Comparison of ENCODE assay signal across 17 cellular contexts in genomic region chr12:31250179-31250578, GRCh38.
DNase-seq lines count a peak whose midpoint lies in the region; ATAC-seq and TF ChIP-seq lines count a peak whose summit lies in the region.
"Had no signal": no experiment of that assay in that cellular context is flagged by ENCODE, and none has a peak within 500 bp of the region (broad histone marks: within the 10 kb centered on the region; RNA-seq: fewer than 3 reads in every experiment).

No MANE protein-coding gene starts in this region.

- H3K27ac ChIP-seq in C4-2B (no peak overlapping the region), HCT116 (ENCODE audit: low read depth, low read length) (no peak overlapping the region), spleen (no peak overlapping the region)
- H3K27ac ChIP-seq: GM23248, HL-60 had no signal

- no peaks in the 10 kb centered on the region for H3K4me1 ChIP-seq in HCT116 (ENCODE audit: control insufficient read depth in 1 of 2, insufficient read depth in 2 of 2, low read length in 2 of 2)
- H3K4me1 ChIP-seq in spleen = no peaks in the 10 kb centered on the region
- H3K4me1 ChIP-seq: BE2C had no signal

- H3K4me1 Mint-ChIP-seq in WTC11 = peaks cover 14% of the 10 kb centered on the region
- no peaks in the 10 kb centered on the region for H3K4me1 Mint-ChIP-seq in endothelial cell (ENCODE audit: unreplicated experiment)

- H3K9ac ChIP-seq in HCT116 (ENCODE audit: low read length) = no peak overlapping the region
- H3K9ac ChIP-seq: GM23248 had no signal

- no peaks in the 10 kb centered on the region for H3K79me2 ChIP-seq in HCT116 (ENCODE audit: insufficient read depth, low read length)

- POLR2A ChIA-PET in HCT116 (lab: Charles Lee) = no interaction called here
- POLR2A ChIA-PET in WTC11 (lab: Charles Lee) = no interaction called here

- DNase-seq in HCT116 (ENCODE audit: low read depth, low spot score) (no peak), WTC11 (ENCODE audit: low spot score) (no peak), spleen (peak; percentile 64), endothelial cell (ENCODE audit: low spot score) (no peak)
- no peak for DNase-seq in effector CD4-positive, alpha-beta T cell
- DNase-seq: BE2C; CD8-positive, alpha-beta T cell; COR-L47; DMS153; DMS79 treated with DMSO at 0.1 percent for 48 hours; EL; GM23248; H7 had no signal

- no peaks in the 10 kb centered on the region for H3K36me3 ChIP-seq in HCT116 (ENCODE audit: control insufficient read depth in 1 of 2, insufficient read depth in 2 of 2, low read length in 2 of 2)
- H3K36me3 ChIP-seq in spleen = no peaks in the 10 kb centered on the region
- H3K36me3 ChIP-seq: BE2C had no signal

- 70 to 86% (median 77%) methylated on average over 6 of the region's 6 CpGs for WGBS in spleen, 5 donors

- no peaks in the 10 kb centered on the region for H4K20me1 ChIP-seq in HCT116 (ENCODE audit: insufficient read depth)

- H3K4me2 ChIP-seq in HCT116 (ENCODE audit: low read length) = no peak overlapping the region

- 0 out of 2 replicates have a peak, but pooled peaks cover 2% of the 10 kb centered on the region for H3K27me3 ChIP-seq in HCT116 (ENCODE audit: insufficient read depth, low read length)
- peaks cover 0 to 9% (median 0%) of the 10 kb centered on the region in 7 donors for H3K27me3 ChIP-seq in spleen (replicated peaks in 1 of 7)
- H3K27me3 ChIP-seq: BE2C had no signal

- TF ChIP-seq CTCF in C4-2B (conservative IDR thresholded peaks at IDR 0.05) = peak; percentile 3; the same call in 1 of the 2 replicates
- TF ChIP-seq CTCF in HCT116 (IDR thresholded peaks at IDR 0.05 in 2 of 3, conservative IDR thresholded peaks at IDR 0.05 in 1 of 3; ENCODE audit: borderline replicate concordance in 1 of 3, insufficient read depth in 1 of 3, low read depth in 2 of 3, low read length in 2 of 3) = no peak
- TF ChIP-seq CTCF in WTC11 (IDR thresholded peaks at IDR 0.05) = no peak
- no peak for TF ChIP-seq CTCF in spleen (IDR thresholded peaks at IDR 0.05 in 8 of 11, conservative IDR thresholded peaks at IDR 0.05 in 3 of 11)
- no peak for TF ChIP-seq CTCF in endothelial cell (IDR thresholded peaks at IDR 0.05; ENCODE audit: unreplicated experiment)

- TF ChIP-seq RAD21 in HCT116 (IDR thresholded peaks at IDR 0.05; ENCODE audit: low read depth) = no peak

- H3K4me3 ChIP-seq in HCT116 (replicated peaks in 1 of 2; ENCODE audit: low read depth in 1 of 2, low read length in 2 of 2) = no peak overlapping the region
- no peak overlapping the region for H3K4me3 ChIP-seq in spleen
- H3K4me3 ChIP-seq: GM23248 had no signal

- CTCF ChIA-PET in HCT116 (lab: Charles Lee) (interaction anchor here (1.3 to 2.9 kb wide), 2 partner anchors 14 to 22 kb away, joined by 3 to 24 read pairs; no protein-coding TSS in a partner anchor), WTC11 (lab: Charles Lee) (interaction anchor here (0.6 to 8.0 kb wide), 5 partner anchors 9 to 1504 kb away, joined by 3 to 119 read pairs (median 5); no protein-coding TSS in a partner anchor)

- no peak overlapping the region for H3K4me3 Mint-ChIP-seq in WTC11
- no peak overlapping the region for H3K4me3 Mint-ChIP-seq in endothelial cell (ENCODE audit: unreplicated experiment)
- H3K4me3 Mint-ChIP-seq: CD14-positive monocyte; CD8-positive, alpha-beta T cell had no signal

- no peak overlapping the region for H3K27ac Mint-ChIP-seq in WTC11
- no peak overlapping the region for H3K27ac Mint-ChIP-seq in endothelial cell (ENCODE audit: unreplicated experiment)
- H3K27ac Mint-ChIP-seq: CD8-positive, alpha-beta T cell had no signal

- no peak overlapping the region for H2AFZ ChIP-seq in HCT116 (ENCODE audit: low read depth, low read length, poor library complexity, severe bottlenecking)
- H2AFZ ChIP-seq: GM23248 had no signal

- H3K27me3 Mint-ChIP-seq in WTC11 (ENCODE audit: low read depth) (no peaks in the 10 kb centered on the region), endothelial cell (ENCODE audit: unreplicated experiment) (no peaks in the 10 kb centered on the region)

- H3K9me3 Mint-ChIP-seq in WTC11 = no peaks in the 10 kb centered on the region
- no peaks in the 10 kb centered on the region for H3K9me3 Mint-ChIP-seq in endothelial cell (ENCODE audit: unreplicated experiment)
- H3K9me3 Mint-ChIP-seq: CD8-positive, alpha-beta T cell had no signal

- TF ChIP-seq POLR2A in HCT116 (IDR thresholded peaks at IDR 0.05; ENCODE audit: borderline replicate concordance, extremely low read depth, insufficient read depth, insufficient read length) = no peak
- no peak for TF ChIP-seq POLR2A in spleen (IDR thresholded peaks at IDR 0.05)

- no peaks in the 10 kb centered on the region for H3K9me2 ChIP-seq in HCT116 (ENCODE audit: insufficient read depth)

- H3K9me3 ChIP-seq in HCT116 (ENCODE audit: control insufficient read depth in 1 of 2, insufficient read depth in 1 of 2, low read depth in 1 of 2, low read length in 2 of 2) (no peaks in the 10 kb centered on the region), spleen (no peaks in the 10 kb centered on the region)
- H3K9me3 ChIP-seq: BE2C had no signal

- ATAC-seq in HCT116 = peak; percentile 44
- peak; percentile 63 for ATAC-seq in WTC11
- ATAC-seq in HG02588 (IDR thresholded peaks at IDR 0.05; ENCODE audit: unreplicated experiment) = no peak
- ATAC-seq: CD8-positive, alpha-beta T cell had no signal

- H3K36me3 Mint-ChIP-seq in WTC11 (no peaks in the 10 kb centered on the region), endothelial cell (ENCODE audit: low read depth, unreplicated experiment) (no peaks in the 10 kb centered on the region)
- H3K36me3 Mint-ChIP-seq: CD14-positive monocyte; CD8-positive, alpha-beta T cell had no signal

- BruUV-seq in HCT116 (replicated peaks; lab: Mats Ljungman, UMichigan) = no TSS peak

- RAD21 ChIA-PET in HCT116 (lab: Charles Lee; ENCODE audit: low non-redundant PET in 1 of 2, low total read pairs in 2 of 2, uncharacterized antibody in 2 of 2, unreplicated experiment in 2 of 2) = no interaction called here

- intact Hi-C loops in HCT116 (cut with micrococcal nuclease) = no loop called here
- intact Hi-C loops in spleen (cut with DNase I; ENCODE audit: low total_unique reads) = no loop called here

TF ChIP-seq in HCT116, 20 proteins besides CTCF, POLR2A, EP300 and RAD21 (continues in another document):
- no peak for TF ChIP-seq POLR2AphosphoS5 (IDR thresholded peaks at IDR 0.05; ENCODE audit: low read depth, low read length)
- TF ChIP-seq, protein P1, sequence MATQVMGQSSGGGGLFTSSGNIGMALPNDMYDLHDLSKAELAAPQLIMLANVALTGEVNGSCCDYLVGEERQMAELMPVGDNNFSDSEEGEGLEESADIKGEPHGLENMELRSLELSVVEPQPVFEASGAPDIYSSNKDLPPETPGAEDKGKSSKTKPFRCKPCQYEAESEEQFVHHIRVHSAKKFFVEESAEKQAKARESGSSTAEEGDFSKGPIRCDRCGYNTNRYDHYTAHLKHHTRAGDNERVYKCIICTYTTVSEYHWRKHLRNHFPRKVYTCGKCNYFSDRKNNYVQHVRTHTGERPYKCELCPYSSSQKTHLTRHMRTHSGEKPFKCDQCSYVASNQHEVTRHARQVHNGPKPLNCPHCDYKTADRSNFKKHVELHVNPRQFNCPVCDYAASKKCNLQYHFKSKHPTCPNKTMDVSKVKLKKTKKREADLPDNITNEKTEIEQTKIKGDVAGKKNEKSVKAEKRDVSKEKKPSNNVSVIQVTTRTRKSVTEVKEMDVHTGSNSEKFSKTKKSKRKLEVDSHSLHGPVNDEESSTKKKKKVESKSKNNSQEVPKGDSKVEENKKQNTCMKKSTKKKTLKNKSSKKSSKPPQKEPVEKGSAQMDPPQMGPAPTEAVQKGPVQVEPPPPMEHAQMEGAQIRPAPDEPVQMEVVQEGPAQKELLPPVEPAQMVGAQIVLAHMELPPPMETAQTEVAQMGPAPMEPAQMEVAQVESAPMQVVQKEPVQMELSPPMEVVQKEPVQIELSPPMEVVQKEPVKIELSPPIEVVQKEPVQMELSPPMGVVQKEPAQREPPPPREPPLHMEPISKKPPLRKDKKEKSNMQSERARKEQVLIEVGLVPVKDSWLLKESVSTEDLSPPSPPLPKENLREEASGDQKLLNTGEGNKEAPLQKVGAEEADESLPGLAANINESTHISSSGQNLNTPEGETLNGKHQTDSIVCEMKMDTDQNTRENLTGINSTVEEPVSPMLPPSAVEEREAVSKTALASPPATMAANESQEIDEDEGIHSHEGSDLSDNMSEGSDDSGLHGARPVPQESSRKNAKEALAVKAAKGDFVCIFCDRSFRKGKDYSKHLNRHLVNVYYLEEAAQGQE (IDR thresholded peaks at IDR 0.05; ENCODE audit: low read depth) = no peak
- no peak for TF ChIP-seq SP1 (IDR thresholded peaks at IDR 0.05; ENCODE audit: low read depth)
- TF ChIP-seq JUND (IDR thresholded peaks at IDR 0.05) = no peak
- TF ChIP-seq ELF1 (IDR thresholded peaks at IDR 0.05; ENCODE audit: borderline replicate concordance, low read depth) = no peak

TF ChIP-seq in WTC11, 78 proteins besides CTCF, POLR2A, EP300 and RAD21 (continues in another document):
- TF ChIP-seq PREB (CRISPR knock-in tag; IDR thresholded peaks at IDR 0.05; ENCODE audit: borderline replicate concordance) (no peak), SP1 (CRISPR knock-in tag; conservative IDR thresholded peaks at IDR 0.05) (no peak), IRF2 (CRISPR knock-in tag; IDR thresholded peaks at IDR 0.05; ENCODE audit: borderline replicate concordance, low read depth) (no peak)
